Comparison of ENCODE assay signal across 8 cellular contexts in genomic region chr16:74695450-74696422, GRCh38. TPM values are rescaled to one million over a fixed set of nuclear protein-coding genes. Genes with fewer than 3 reads are reported as not detected.
A peak's percentile ranks its signal among the peaks of the same experiment; 100 is the strongest.
DNase-seq lines count a peak whose midpoint lies in the region; ATAC-seq, FAIRE-seq and TF ChIP-seq lines count a peak whose summit lies in the region.

No MANE protein-coding gene starts in this region.

- peak; percentile 90 for DNase-seq in GM12865 (ENCODE audit: low read depth)
- DNase-seq in NAMALWA (ENCODE audit: low spot score), result peak; percentile 95
- DNase-seq in SK-N-SH, result peak; percentile 94
- peak; percentile 53 for DNase-seq in activated naive CD8-positive, alpha-beta T cell treated with anti-CD3 and anti-CD28 coated beads, Interleukin-2, amount 50 U/mL, for 24 hours
- DNase-seq in cardiac septum (ENCODE audit: low spot score), result peak; percentile 88
- peak; percentile 71 to 88 (median 80) for DNase-seq in pancreas
- DNase-seq in uterus, result peak; percentile 76 to 87

- intact Hi-C loops in cardiac septum (cut with DNase I) (no loop called here), pancreas (cut with DNase I) (no loop called here), uterus (cut with DNase I; ENCODE audit: low total_unique reads) (no loop called here)

- no peaks in the 10 kb centered on the region for H3K36me3 ChIP-seq in SK-N-SH (replicated peaks in 1 of 2; ENCODE audit: control insufficient read depth in 1 of 2, insufficient read depth in 2 of 2, low read length in 1 of 2)
- peaks cover 0 to 10% (median 0%) of the 10 kb centered on the region in 3 donors for H3K36me3 ChIP-seq in pancreas
- no peaks in the 10 kb centered on the region for H3K36me3 ChIP-seq in uterus

- CTCF ChIA-PET in SK-N-SH (lab: Yijun Ruan, JAX), result interaction anchor here (0.9 to 1.6 kb wide), 4 partner anchors 13 to 167 kb away, joined by 3 to 11 read pairs (median 3); no protein-coding TSS in a partner anchor

- H3K4me1 ChIP-seq in SK-N-SH (ENCODE audit: control insufficient read depth in 1 of 2, insufficient read depth in 2 of 2, low read depth in 1 of 2, low read length in 1 of 2) (no peaks in the 10 kb centered on the region; a peak in 1 of 4 replicates), pancreas (peaks cover 10 to 19% (median 17%) of the 10 kb centered on the region in 3 donors), uterus (no peaks in the 10 kb centered on the region)

- H2AFZ ChIP-seq in SK-N-SH (ENCODE audit: low read depth), result peak overlapping the region; percentile 95

- H3K27me3 ChIP-seq in SK-N-SH (ENCODE audit: insufficient read depth) (no peaks in the 10 kb centered on the region), pancreas (no peaks in the 10 kb centered on the region), uterus (no peaks in the 10 kb centered on the region)

- TF ChIP-seq CTCF in GM12865 (IDR thresholded peaks at IDR 0.05; ENCODE audit: insufficient read depth, low read depth, low read length, missing control alignments), result no peak
- TF ChIP-seq CTCF in SK-N-SH (IDR thresholded peaks at IDR 0.05), result no peak
- no peak for TF ChIP-seq CTCF in pancreas (IDR thresholded peaks at IDR 0.05)
- TF ChIP-seq CTCF in uterus (IDR thresholded peaks at IDR 0.05), result no peak

- no peaks in the 10 kb centered on the region for H3K9me2 ChIP-seq in SK-N-SH

- H3F3A ChIP-seq in SK-N-SH (replicated peaks; ENCODE audit: insufficient read depth), result no peaks in the 10 kb centered on the region

- peaks cover 59% of the 10 kb centered on the region for H3K36me3 Mint-ChIP-seq in activated naive CD8-positive, alpha-beta T cell treated with anti-CD3 and anti-CD28 coated beads, Interleukin-2, amount 50 U/mL, for 24 hours (ENCODE audit: low read depth)

- ATAC-seq in HG02588 (IDR thresholded peaks at IDR 0.05; ENCODE audit: unreplicated experiment) (peak; percentile 82), pancreas (peak; percentile 83 to 92 (median 88))
- peak; percentile 76 for ATAC-seq in activated naive CD8-positive, alpha-beta T cell treated with anti-CD3 and anti-CD28 coated beads, Interleukin-2, amount 50 U/mL, for 24 hours

- H3K27ac ChIP-seq in SK-N-SH (ENCODE audit: low read depth in 2 of 2, low read length in 1 of 2) (peak overlapping the region in 1 of 2 experiments; percentile 39; a peak in 1 of 4 replicates), pancreas (peak overlapping the region in 2 of 4 donors; percentile 17 to 39), uterus (peak overlapping the region; percentile 27 to 70)

- POLR2A ChIA-PET in SK-N-SH (lab: Yijun Ruan, JAX), result interaction anchor here (0.7 to 1.2 kb wide), 2 partner anchors 16 to 29 kb away, joined by 3 to 5 read pairs; partner anchors contain the start of gene RFWD3

- H3K4me1 Mint-ChIP-seq in activated naive CD8-positive, alpha-beta T cell treated with anti-CD3 and anti-CD28 coated beads, Interleukin-2, amount 50 U/mL, for 24 hours, result peaks cover 50% of the 10 kb centered on the region

- H3K27me3 Mint-ChIP-seq in activated naive CD8-positive, alpha-beta T cell treated with anti-CD3 and anti-CD28 coated beads, Interleukin-2, amount 50 U/mL, for 24 hours, result no peaks in the 10 kb centered on the region

- no peak for FAIRE-seq in pancreas (lab: Jason Lieb, UNC)

- 38% methylated on average over 15 of the region's 19 CpGs for WGBS in SK-N-SH (ENCODE audit: low lambda C conversion rate)
- 43 to 49% methylated on average over 19 of the region's 19 CpGs for WGBS in pancreas, 2 donors

- H3K79me2 ChIP-seq in SK-N-SH (ENCODE audit: insufficient read depth), result peaks cover 5% of the 10 kb centered on the region; the same call in 1 of the 2 replicates

- H3K9me3 Mint-ChIP-seq in activated naive CD8-positive, alpha-beta T cell treated with anti-CD3 and anti-CD28 coated beads, Interleukin-2, amount 50 U/mL, for 24 hours, result no peaks in the 10 kb centered on the region

- H3K9ac ChIP-seq in SK-N-SH, result peak overlapping the region; percentile 45; the same call in 1 of the 2 replicates

- H4K20me1 ChIP-seq in SK-N-SH (ENCODE audit: insufficient read depth), result no peaks in the 10 kb centered on the region

- H3K4me3 Mint-ChIP-seq in activated naive CD8-positive, alpha-beta T cell treated with anti-CD3 and anti-CD28 coated beads, Interleukin-2, amount 50 U/mL, for 24 hours, result peak overlapping the region; percentile 68

- no peak for TF ChIP-seq RAD21 in SK-N-SH (IDR thresholded peaks at IDR 0.05; ENCODE audit: low read length)

- TF ChIP-seq POLR2A in uterus (IDR thresholded peaks at IDR 0.05), result peak in 1 of 2 donors; percentile 49

- TF ChIP-seq EP300 in SK-N-SH (IDR thresholded peaks at IDR 0.05; ENCODE audit: borderline replicate concordance in 1 of 2, low read depth in 1 of 2, low read length in 1 of 2), result no peak

- H3K27ac Mint-ChIP-seq in activated naive CD8-positive, alpha-beta T cell treated with anti-CD3 and anti-CD28 coated beads, Interleukin-2, amount 50 U/mL, for 24 hours, result peak overlapping the region; percentile 58

- no peaks in the 10 kb centered on the region for H3K9me3 ChIP-seq in SK-N-SH
- H3K9me3 ChIP-seq in pancreas, result no peaks in the 10 kb centered on the region
- no peaks in the 10 kb centered on the region for H3K9me3 ChIP-seq in uterus

- H3K4me2 ChIP-seq in SK-N-SH, result peak overlapping the region; percentile 74

- peak overlapping the region; percentile 35 for H3K4me3 ChIP-seq in GM12865 (ENCODE audit: low read depth, low read length)
- peak overlapping the region; percentile 50 to 55 for H3K4me3 ChIP-seq in SK-N-SH (ENCODE audit: low read depth in 2 of 2, low read length in 1 of 2)
- peak overlapping the region in 3 of 4 donors; percentile 8 to 43 (median 28) for H3K4me3 ChIP-seq in pancreas
- peak overlapping the region; percentile 34 to 36 for H3K4me3 ChIP-seq in uterus

TF ChIP-seq in SK-N-SH, 30 proteins besides CTCF, POLR2A, EP300 and RAD21 (continues in another document):
- TF ChIP-seq USF1 (IDR thresholded peaks at IDR 0.05; ENCODE audit: borderline replicate concordance, low read depth) (peak; percentile 99), RFX5 (IDR thresholded peaks at IDR 0.05; ENCODE audit: low read length) (no peak), TEAD4 (IDR thresholded peaks at IDR 0.05; ENCODE audit: borderline replicate concordance, insufficient read depth) (no peak), SIN3A (IDR thresholded peaks at IDR 0.05; ENCODE audit: borderline replicate concordance, low read depth, low read length) (no peak), NRF1 (IDR thresholded peaks at IDR 0.05; ENCODE audit: low read depth, low read length) (peak; percentile 31; the same call in 1 of the 2 replicates), TAF1 (IDR thresholded peaks at IDR 0.05; ENCODE audit: borderline replicate concordance, low read depth, low read length) (peak; percentile 74), FOXJ3 (CRISPR knock-in tag; IDR thresholded peaks at IDR 0.05) (no peak), CHD2 (IDR thresholded peaks at IDR 0.05; ENCODE audit: low read length, partially characterized antibody) (peak; percentile 69), MXI1 (IDR thresholded peaks at IDR 0.05; ENCODE audit: low read depth, low read length) (0 out of 2 replicates have a peak, but pooled peaks have one; percentile 46), IRF3 (IDR thresholded peaks at IDR 0.05; ENCODE audit: low read depth, low read length) (peak; percentile 64), MEF2A (IDR thresholded peaks at IDR 0.05; ENCODE audit: borderline replicate concordance, low read depth) (no peak), RCOR1 (IDR thresholded peaks at IDR 0.05; ENCODE audit: low read length) (no peak)

RNA-seq across cellular contexts. Expression of gene MLKL, which starts 4.9 kb away (rescaled TPM):
- 3.1 and 3.6 TPM in 2 replicates for polyA plus RNA-seq in SK-N-SH (2012; rRNA removed)
- polyA plus RNA-seq in SK-N-SH (2012; cell fraction: cytosol; rRNA removed), result 1.8 and 1.9 TPM in 2 replicates
- polyA plus RNA-seq in SK-N-SH (2012; cell fraction: nucleus; rRNA removed), result 8.1 and 8.4 TPM in 2 replicates
- total RNA-seq in cardiac septum, result 4.9 TPM
- 10 to 100 TPM in 1 of 6 donors, 1 to 10 TPM in 5; 3.6 to 11.7 (median 6.6) TPM for total RNA-seq in pancreas
- 10 to 100 TPM; 11.0 to 12.4 TPM for polyA plus RNA-seq in pancreas
- 10 to 100 TPM in 1 of 4 donors, 1 to 10 TPM in 3; 3.8 to 19.4 (median 7.6) TPM for total RNA-seq in uterus

RNA-seq across cellular contexts. Expression of gene RFWD3, which starts 29.1 kb away (rescaled TPM):
- polyA plus RNA-seq in SK-N-SH (2012; rRNA removed) (13.2 and 15.9 TPM in 2 replicates), pancreas (1 to 10 TPM; 3.7 to 6.0 TPM)
- 10.7 and 12.2 TPM in 2 replicates for polyA plus RNA-seq in SK-N-SH (2012; cell fraction: cytosol; rRNA removed)
- polyA plus RNA-seq in SK-N-SH (2012; cell fraction: nucleus; rRNA removed), result 15.4 and 21.6 TPM in 2 replicates
- total RNA-seq in cardiac septum (5.8 TPM), pancreas (10 to 100 TPM in 3 of 6 donors, 1 to 10 TPM in 3; 4.7 to 14.0 (median 9.2) TPM), uterus (10 to 100 TPM in 3 of 4 donors, 1 to 10 TPM in 1; 3.6 to 27.6 (median 20.0) TPM)
